In genomic region chr2:64359176-64359891, GRCh38 we compare ENCODE assay signal across 8 cellular contexts.
A peak's percentile ranks its signal among the peaks of the same experiment; 100 is the strongest.
DNase-seq lines count a peak whose midpoint lies in the region; ATAC-seq and TF ChIP-seq lines count a peak whose summit lies in the region.

No MANE protein-coding gene starts in this region.

- H3K4me1 ChIP-seq in GM23248 (ENCODE audit: insufficient read depth) (peaks cover 22% of the 10 kb centered on the region), OCI-LY7 (ENCODE audit: insufficient read depth, low read length, poor library complexity, severe bottlenecking) (peaks cover 38% of the 10 kb centered on the region)

- no peak overlapping the region for H3K4me3 ChIP-seq in GM23248
- peak overlapping the region; percentile 37 for H3K4me3 ChIP-seq in OCI-LY7 (ENCODE audit: low read depth, low read length, poor library complexity, severe bottlenecking)

- H3K9ac ChIP-seq in GM23248 = no peak overlapping the region

- peak; percentile 34 for DNase-seq in ELR (ENCODE audit: low read depth)
- DNase-seq in GM23248 = peak; percentile 41
- peak; percentile 79 for DNase-seq in OCI-LY7 (ENCODE audit: low spot score)
- DNase-seq in left colon = no peak
- DNase-seq in NCI-H1694 (lab: John Stamatoyannopoulos, UW) = no peak
- no peak for DNase-seq in NCI-H128 (lab: John Stamatoyannopoulos, UW; ENCODE audit: unreplicated experiment)
- no peak for DNase-seq in GM20000 (ENCODE audit: low spot score)
- no peak for DNase-seq in COLO668 (lab: John Stamatoyannopoulos, UW; ENCODE audit: unreplicated experiment)

- H3K4me2 ChIP-seq in GM23248 (ENCODE audit: unreplicated experiment) (peak overlapping the region; percentile 74), OCI-LY7 (ENCODE audit: low read length) (peak overlapping the region; percentile 72)

- H3K27me3 ChIP-seq in GM23248 (replicated peaks; ENCODE audit: insufficient read depth) = peaks cover 5% of the 10 kb centered on the region; the same call in 1 of the 2 replicates

- POLR2A ChIA-PET in OCI-LY7 (lab: Charles Lee) = no interaction called here

- 31 to 43% methylated on average over 4 of the region's 4 CpGs for WGBS in GM23248 (ENCODE audit: low coverage in 1 of 2, low lambda C conversion rate in 2 of 2, missing lambda C conversion rate in 2 of 2), 2 experiments

- H4K20me1 ChIP-seq in GM23248 (ENCODE audit: insufficient read depth) (no peaks in the 10 kb centered on the region), OCI-LY7 (ENCODE audit: insufficient read depth, low read length) (no peaks in the 10 kb centered on the region)

- BruUV-seq in OCI-LY7 (replicated peaks; lab: Mats Ljungman, UMichigan) = no TSS peak

- intact Hi-C loops in OCI-LY7 (cut with micrococcal nuclease; ENCODE audit: unreplicated experiment) (no loop called here), left colon (cut with DNase I, micrococcal nuclease) (no loop called here)

- H3K79me2 ChIP-seq in GM23248 (ENCODE audit: insufficient read depth) = no peaks in the 10 kb centered on the region
- H3K79me2 ChIP-seq in OCI-LY7 (ENCODE audit: insufficient read depth, low read depth, low read length) = no peaks in the 10 kb centered on the region

- no peak for TF ChIP-seq CTCF in OCI-LY7 (conservative IDR thresholded peaks at IDR 0.05; ENCODE audit: low read length)
- no peak for TF ChIP-seq CTCF in GM20000 (IDR thresholded peaks at IDR 0.05; ENCODE audit: extremely low read depth, missing control alignments)

- CTCF ChIA-PET in OCI-LY7 (lab: Charles Lee; ENCODE audit: unreplicated experiment) = interaction anchor here (0.6 kb wide), 1 partner anchor 50 kb away, joined by 3 read pairs; no protein-coding TSS in a partner anchor

- H3K9me3 ChIP-seq in GM23248 (ENCODE audit: low read depth) = no peaks in the 10 kb centered on the region
- no peaks in the 10 kb centered on the region for H3K9me3 ChIP-seq in OCI-LY7 (ENCODE audit: low read length)

- in situ Hi-C loops in GM23248 (cut with MboI) = no loop called here

- H3K36me3 ChIP-seq in GM23248 (ENCODE audit: low read depth) = no peaks in the 10 kb centered on the region
- H3K36me3 ChIP-seq in OCI-LY7 (ENCODE audit: insufficient read depth, low read length) = no peaks in the 10 kb centered on the region

- H3F3A ChIP-seq in GM23248 (ENCODE audit: insufficient read depth) = 0 out of 2 replicates have a peak, but pooled peaks cover 7% of the 10 kb centered on the region

- H2AFZ ChIP-seq in GM23248 (0 out of 2 replicates have a peak overlapping the region, but pooled peaks have one; percentile 12), OCI-LY7 (ENCODE audit: low read length) (peak overlapping the region; percentile 71)

- peak; percentile 7 for ATAC-seq in left colon

- no peaks in the 10 kb centered on the region for H3K9me2 ChIP-seq in GM23248 (ENCODE audit: insufficient read depth)
- no peaks in the 10 kb centered on the region for H3K9me2 ChIP-seq in OCI-LY7 (ENCODE audit: insufficient read depth, low read length)

- H3K27ac ChIP-seq in GM23248 = peak overlapping the region; percentile 65
- H3K27ac ChIP-seq in OCI-LY7 (ENCODE audit: low read depth, low read length, poor library complexity, severe bottlenecking) = peak overlapping the region; percentile 16

Comparison
In these comparisons a context has a peak if more than half of its experiments do, and no peak if none do; other contexts are left out.
1. DNase-seq: peak in ELR (single experiment), GM23248 (single experiment) and OCI-LY7 (single experiment); none in left colon (0 of 2), NCI-H1694 (single experiment), NCI-H128 (single experiment), GM20000 (single experiment) and COLO668 (single experiment).